Comparison of ENCODE assay signal across 13 cellular contexts in genomic region chr21:39649526-39649925, GRCh38. TPM values are rescaled to one million over a fixed set of nuclear protein-coding genes. Genes with fewer than 3 reads are reported as not detected.
DNase-seq lines count a peak whose midpoint lies in the region; ATAC-seq and TF ChIP-seq lines count a peak whose summit lies in the region.
"Had no signal": no experiment of that assay in that cellular context is flagged by ENCODE, and none has a peak within 500 bp of the region (broad histone marks: within the 10 kb centered on the region; RNA-seq: fewer than 3 reads in every experiment).

No MANE protein-coding gene starts in this region.

- H3K9me3 Mint-ChIP-seq in GM23338 (no peaks in the 10 kb centered on the region), WTC11 (peaks cover 9% of the 10 kb centered on the region), nephron progenitor cell (peaks cover 26% of the 10 kb centered on the region)

- CTCF ChIA-PET in WTC11 (lab: Charles Lee) = interaction anchor here (1.8 kb wide), 1 partner anchor 68 kb away, joined by 5 read pairs; no protein-coding TSS in a partner anchor

- H3F3A ChIP-seq in GM23338 (replicated peaks; ENCODE audit: low read depth) = peaks cover 2% of the 10 kb centered on the region; the same call in 1 of the 2 replicates

- H3K4me1 ChIP-seq in GM23338 (ENCODE audit: insufficient read depth) (peaks cover 14% of the 10 kb centered on the region), upper lobe of right lung (no peaks in the 10 kb centered on the region)
- H3K4me1 ChIP-seq: HAP-1 had no signal

- peak overlapping the region; percentile 21; the same call in 1 of the 2 replicates for H3K27ac Mint-ChIP-seq in GM23338
- H3K27ac Mint-ChIP-seq in WTC11 = peak overlapping the region; percentile 25
- H3K27ac Mint-ChIP-seq in nephron progenitor cell = peak overlapping the region; percentile 92
- H3K27ac Mint-ChIP-seq: CD4-positive, alpha-beta T cell had no signal

- no peak overlapping the region for H3K4me3 Mint-ChIP-seq in GM23338
- H3K4me3 Mint-ChIP-seq in WTC11 = no peak overlapping the region
- H3K4me3 Mint-ChIP-seq in nephron progenitor cell = no peak overlapping the region
- H3K4me3 Mint-ChIP-seq: CD4-positive, alpha-beta T cell had no signal

- no peaks in the 10 kb centered on the region for H3K9me3 ChIP-seq in upper lobe of right lung
- H3K9me3 ChIP-seq: Caco-2, HAP-1 had no signal

- H3K4me1 Mint-ChIP-seq in GM23338 (peaks cover 23% of the 10 kb centered on the region), WTC11 (peaks cover 25% of the 10 kb centered on the region), nephron progenitor cell (peaks cover 23% of the 10 kb centered on the region)

- H3K27me3 Mint-ChIP-seq in GM23338 (ENCODE audit: insufficient read depth, low read depth, poor library complexity) = peaks cover 6% of the 10 kb centered on the region
- no peaks in the 10 kb centered on the region for H3K27me3 Mint-ChIP-seq in WTC11 (ENCODE audit: low read depth)
- peaks cover 10% of the 10 kb centered on the region for H3K27me3 Mint-ChIP-seq in nephron progenitor cell (ENCODE audit: low read depth, poor library complexity)

- no peaks in the 10 kb centered on the region for H4K20me1 ChIP-seq in GM23338 (replicated peaks; ENCODE audit: insufficient read depth)

- H3K9me2 ChIP-seq in GM23338 (ENCODE audit: insufficient read depth) = peaks cover 6% of the 10 kb centered on the region; the same call in 1 of the 2 replicates

- POLR2A ChIA-PET in WTC11 (lab: Charles Lee) = no interaction called here

- DNase-seq in GM23338 (ENCODE audit: low spot score) (no peak), WTC11 (ENCODE audit: low spot score) (no peak), nephron progenitor cell (no peak), upper lobe of right lung (peak; percentile 28), RPMI8226 (no peak)
- DNase-seq: ACHN; Caco-2; CD4-positive, alpha-beta T cell; DMS79; GDM1 had no signal

- H2AFZ ChIP-seq in GM23338 = no peak overlapping the region

- peaks cover 97% of the 10 kb centered on the region for H3K36me3 Mint-ChIP-seq in GM23338 (ENCODE audit: low read depth)
- H3K36me3 Mint-ChIP-seq in WTC11 = peaks cover 92% of the 10 kb centered on the region
- peaks cover 30% of the 10 kb centered on the region for H3K36me3 Mint-ChIP-seq in nephron progenitor cell (ENCODE audit: low read depth)

- ATAC-seq in GM23338 = no peak
- ATAC-seq in WTC11 = no peak
- ATAC-seq in upper lobe of right lung = no peak
- no peak for ATAC-seq in GM21576 (IDR thresholded peaks at IDR 0.05; ENCODE audit: unreplicated experiment)

- peaks cover 39% of the 10 kb centered on the region for H3K79me2 ChIP-seq in GM23338 (replicated peaks; ENCODE audit: insufficient read depth)

- no peak overlapping the region for H3K4me3 ChIP-seq in GM23338
- H3K4me3 ChIP-seq in upper lobe of right lung = no peak overlapping the region
- H3K4me3 ChIP-seq: HAP-1 had no signal

- TF ChIP-seq CTCF in GM23338 (conservative IDR thresholded peaks at IDR 0.05; ENCODE audit: low read depth in 2 of 2) (no peak), WTC11 (IDR thresholded peaks at IDR 0.05) (no peak), nephron progenitor cell (IDR thresholded peaks at IDR 0.05) (no peak), upper lobe of right lung (IDR thresholded peaks at IDR 0.05) (no peak)

- H3K36me3 ChIP-seq in GM23338 (ENCODE audit: insufficient read depth) (peaks cover 26% of the 10 kb centered on the region), upper lobe of right lung (no peaks in the 10 kb centered on the region)
- H3K36me3 ChIP-seq: HAP-1 had no signal

- no peak overlapping the region for H3K4me2 ChIP-seq in GM23338

- H3K27ac ChIP-seq in GM23338 (ENCODE audit: low read depth) (no peak overlapping the region), upper lobe of right lung (no peak overlapping the region)
- H3K27ac ChIP-seq: C4-2B had no signal

- H3K27me3 ChIP-seq in GM23338 (ENCODE audit: insufficient read depth) (no peaks in the 10 kb centered on the region), upper lobe of right lung (no peaks in the 10 kb centered on the region)

- intact Hi-C loops in upper lobe of right lung (cut with DNase I) = no loop called here

TF ChIP-seq in GM23338, 12 proteins besides CTCF, POLR2A, EP300 and RAD21 (continues in another document):
- TF ChIP-seq STAT1 (IDR thresholded peaks at IDR 0.05; ENCODE audit: unreplicated experiment) (no peak), ETS1 (IDR thresholded peaks at IDR 0.05) (no peak), POLR2AphosphoS5 (IDR thresholded peaks at IDR 0.05; ENCODE audit: low read depth) (no peak)

TF ChIP-seq in WTC11, 78 proteins besides CTCF, POLR2A, EP300 and RAD21:
- no peak for TF ChIP-seq ZNF671 (CRISPR knock-in tag; IDR thresholded peaks at IDR 0.05)
- TF ChIP-seq AR (CRISPR knock-in tag; IDR thresholded peaks at IDR 0.05) = no peak
- no peak for TF ChIP-seq NR1H2 (CRISPR knock-in tag; IDR thresholded peaks at IDR 0.05)
- no peak for TF ChIP-seq ELF4 (CRISPR knock-in tag; IDR thresholded peaks at IDR 0.05; ENCODE audit: low read depth)
- TF ChIP-seq PRDM15 (CRISPR knock-in tag; IDR thresholded peaks at IDR 0.05) = no peak
- TF ChIP-seq TEAD4 (CRISPR knock-in tag; IDR thresholded peaks at IDR 0.05) = no peak
- no peak for TF ChIP-seq NFATC4 (CRISPR knock-in tag; IDR thresholded peaks at IDR 0.05)
- no peak for TF ChIP-seq PREB (CRISPR knock-in tag; IDR thresholded peaks at IDR 0.05; ENCODE audit: borderline replicate concordance)
- TF ChIP-seq FOXK1 (CRISPR knock-in tag; IDR thresholded peaks at IDR 0.05) = no peak
- TF ChIP-seq ZMAT4 (CRISPR knock-in tag; IDR thresholded peaks at IDR 0.05) = no peak
- no peak for TF ChIP-seq FOXJ3 (CRISPR knock-in tag; IDR thresholded peaks at IDR 0.05; ENCODE audit: borderline replicate concordance)

RNA-seq across cellular contexts. Expression of gene B3GALT5, which starts 36.8 kb away (rescaled TPM):
- total RNA-seq in GM23338 (2014; rRNA removed; shearing (Covaris generic)) = 31.7 and 37.5 TPM in 2 replicates
- 6.2 TPM in 2 replicates for polyA plus RNA-seq in GM23338 (2016; fragmentation: Nextera tagmentation; extraction: Ambion mirVana)
- total RNA-seq in WTC11 (2021) (25.8 to 33.3 TPM (median 32.4 TPM) in 3 replicates), upper lobe of right lung (not detected)
- total RNA-seq: CD4-positive, alpha-beta T cell had no signal

Comparison
In these comparisons a context has a peak if more than half of its experiments do, and no peak if none do; other contexts are left out.
1. H3K27ac Mint-ChIP-seq: peak in every context shown above with its lines; median percentile 92 in nephron progenitor cell; 25 in WTC11; 21 in GM23338.
2. RNA of gene B3GALT5, which starts 36.8 kb away (total RNA-seq): 31.7 to 37.5 TPM in GM23338 and 25.8 to 33.3 TPM in WTC11; not detected in upper lobe of right lung (single experiment); every median in the first group is over 10 times any median in the second.